ENCODE assay signal across 8 cellular contexts in genomic region chr14:34981743-34982420, GRCh38. TPM values are rescaled to one million over a fixed set of nuclear protein-coding genes. Genes with fewer than 3 reads are reported as not detected.
DNase-seq lines count a peak whose midpoint lies in the region; ATAC-seq and TF ChIP-seq lines count a peak whose summit lies in the region.

No MANE protein-coding gene starts in this region.

- DNase-seq in Daoy (ENCODE audit: low read depth) (peak; percentile 53), NAMALWA (ENCODE audit: low spot score) (peak; percentile 71), fibroblast of mammary gland (ENCODE audit: low read depth) (no peak), osteocyte (ENCODE audit: extremely low spot score, unreplicated experiment) (no peak), NCI-H187 treated with DMSO at 0.1 percent for 48 hours (lab: John Stamatoyannopoulos, UW) (no peak), GOT3 (lab: John Stamatoyannopoulos, UW) (no peak)
- DNase-seq in activated CD8-positive, alpha-beta memory T cell treated with anti-CD3 and anti-CD28 coated beads, Interleukin-2, amount 10 ng/mL, durations not matched to agents 7 days and 5 days = peak; percentile 64

- CTCF ChIA-PET in activated CD8-positive, alpha-beta memory T cell treated with anti-CD3 and anti-CD28 coated beads, Interleukin-2, amount 10 ng/mL, durations not matched to agents 7 days and 5 days (lab: Charles Lee) = interaction anchor here (0.5 to 1.8 kb wide), 13 partner anchors 11 to 435 kb away, joined by 3 to 13 read pairs (median 4); partner anchors contain the start of genes FAM177A1 and NFKBIA

- no peak overlapping the region for H3K4me3 Mint-ChIP-seq in activated CD8-positive, alpha-beta memory T cell treated with anti-CD3 and anti-CD28 coated beads, Interleukin-2, amount 10 ng/mL, durations not matched to agents 7 days and 5 days
- H3K4me3 Mint-ChIP-seq in osteocyte (ENCODE audit: unreplicated experiment) = no peak overlapping the region

- peaks cover 14% of the 10 kb centered on the region for H3K36me3 Mint-ChIP-seq in activated CD8-positive, alpha-beta memory T cell treated with anti-CD3 and anti-CD28 coated beads, Interleukin-2, amount 10 ng/mL, durations not matched to agents 7 days and 5 days
- peaks cover 6% of the 10 kb centered on the region for H3K36me3 Mint-ChIP-seq in osteocyte (ENCODE audit: unreplicated experiment)

- H3K4me1 Mint-ChIP-seq in activated CD8-positive, alpha-beta memory T cell treated with anti-CD3 and anti-CD28 coated beads, Interleukin-2, amount 10 ng/mL, durations not matched to agents 7 days and 5 days = peaks cover 13% of the 10 kb centered on the region
- peaks cover 29% of the 10 kb centered on the region for H3K4me1 Mint-ChIP-seq in osteocyte (ENCODE audit: unreplicated experiment)

- TF ChIP-seq CTCF in fibroblast of mammary gland (conservative IDR thresholded peaks at IDR 0.05; ENCODE audit: control insufficient read depth, insufficient read depth, low read depth, low read length) (peak; percentile 40), osteocyte (IDR thresholded peaks at IDR 0.05) (peak; percentile 44)

- peak; percentile 0 for ATAC-seq in GM21717 (IDR thresholded peaks at IDR 0.05; ENCODE audit: unreplicated experiment)
- peak; percentile 4 for ATAC-seq in activated CD8-positive, alpha-beta memory T cell treated with anti-CD3 and anti-CD28 coated beads, Interleukin-2, amount 10 ng/mL, durations not matched to agents 7 days and 5 days

- no peak overlapping the region for H3K27ac Mint-ChIP-seq in activated CD8-positive, alpha-beta memory T cell treated with anti-CD3 and anti-CD28 coated beads, Interleukin-2, amount 10 ng/mL, durations not matched to agents 7 days and 5 days
- H3K27ac Mint-ChIP-seq in osteocyte (ENCODE audit: unreplicated experiment) = no peak overlapping the region

- no peaks in the 10 kb centered on the region for H3K9me3 Mint-ChIP-seq in activated CD8-positive, alpha-beta memory T cell treated with anti-CD3 and anti-CD28 coated beads, Interleukin-2, amount 10 ng/mL, durations not matched to agents 7 days and 5 days (ENCODE audit: low read depth)
- no peaks in the 10 kb centered on the region for H3K9me3 Mint-ChIP-seq in osteocyte (ENCODE audit: unreplicated experiment)

- H3K4me3 ChIP-seq in fibroblast of mammary gland (ENCODE audit: control insufficient read depth, low read depth, low read length) = peak overlapping the region; percentile 79

- no peaks in the 10 kb centered on the region for H3K27me3 Mint-ChIP-seq in activated CD8-positive, alpha-beta memory T cell treated with anti-CD3 and anti-CD28 coated beads, Interleukin-2, amount 10 ng/mL, durations not matched to agents 7 days and 5 days
- no peaks in the 10 kb centered on the region for H3K27me3 Mint-ChIP-seq in osteocyte (ENCODE audit: unreplicated experiment)

RNA-seq across cellular contexts. Expression of gene SRP54, which starts 0.9 kb away (rescaled TPM):
- total RNA-seq in Daoy (2014; rRNA removed; shearing (Covaris generic)) = 147 and 149 TPM in 2 replicates
- 10 to 100 TPM; 56.3 to 63.5 TPM for total RNA-seq in activated CD8-positive, alpha-beta memory T cell treated with anti-CD3 and anti-CD28 coated beads, Interleukin-2, amount 10 ng/mL, durations not matched to agents 7 days and 5 days
- 59.7 and 62.4 TPM in 2 replicates for total RNA-seq in osteocyte

Comparison
In these comparisons a context has a peak if more than half of its experiments do, and no peak if none do; other contexts are left out.
1. DNase-seq: peak in Daoy (single experiment), NAMALWA (single experiment) and activated CD8-positive, alpha-beta memory T cell treated with anti-CD3 and anti-CD28 coated beads, Interleukin-2, amount 10 ng/mL, durations not matched to agents 7 days and 5 days (single experiment); none in fibroblast of mammary gland (single experiment), osteocyte (single experiment), NCI-H187 treated with DMSO at 0.1 percent for 48 hours (single experiment) and GOT3 (single experiment).